ENCODE assay signal across 1 cellular context in genomic region chr10:102009801-102010425, GRCh38.
TF ChIP-seq lines count a peak whose summit lies in the region.

No MANE protein-coding gene starts in this region.

TF ChIP-seq in GM23338, 12 proteins besides CTCF, POLR2A, EP300 and RAD21 (continued from another document):
- TF ChIP-seq REST (IDR thresholded peaks at IDR 0.05; ENCODE audit: unreplicated experiment) = no peak
